In the genomic region with DNA sequence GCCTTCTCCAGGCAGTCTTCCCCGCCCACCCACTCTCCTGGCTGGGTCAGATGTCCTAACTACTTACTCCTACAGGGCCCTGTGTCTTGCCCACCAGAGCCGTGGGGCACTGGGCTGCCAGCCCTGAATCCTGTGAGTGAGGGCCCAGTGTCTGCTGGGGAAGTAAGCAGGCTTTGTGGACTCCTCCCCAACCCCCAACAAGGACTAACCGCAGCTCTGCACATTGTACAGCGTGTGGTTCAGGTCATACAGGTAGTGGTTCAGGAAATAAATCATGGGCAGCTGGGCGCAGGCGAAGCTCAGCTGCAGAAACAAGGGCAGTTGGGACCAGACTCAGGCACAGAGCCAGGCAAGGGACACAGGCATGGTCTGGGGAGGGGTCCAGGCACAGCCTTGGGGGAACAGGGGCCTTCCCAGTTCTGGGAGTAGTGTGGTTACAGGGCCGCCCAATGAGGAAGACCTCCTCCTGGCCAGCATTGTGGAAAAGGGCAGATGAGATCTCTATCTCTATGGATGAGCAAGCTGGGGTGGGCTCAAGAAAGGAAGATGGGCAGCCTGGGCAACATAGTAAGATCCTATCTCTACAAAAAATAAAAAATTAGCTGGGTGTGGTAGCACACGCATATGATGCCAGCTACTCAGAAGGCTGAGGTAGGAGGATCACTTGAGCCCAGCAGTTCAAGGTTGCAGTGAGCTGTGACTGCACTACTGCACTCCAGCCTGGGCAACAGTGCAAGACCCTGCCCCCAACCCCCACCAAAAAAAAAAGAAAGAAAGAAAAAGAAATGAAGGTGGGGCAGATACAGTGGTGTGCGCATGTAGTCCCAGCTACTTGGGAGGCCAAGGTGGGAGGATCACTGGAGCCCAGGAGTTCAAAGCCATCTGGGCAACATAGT, we compare ENCODE assay signal across 14 cellular contexts. TPM values are rescaled to one million over a fixed set of nuclear protein-coding genes. Genes with fewer than 3 reads are reported as not detected.
DNase-seq lines count a peak whose midpoint lies in the region; ATAC-seq and TF ChIP-seq lines count a peak whose summit lies in the region.
"Had no signal": no experiment of that assay in that cellular context is flagged by ENCODE, and none has a peak within 500 bp of the region (broad histone marks: within the 10 kb centered on the region; RNA-seq: fewer than 3 reads in every experiment).

No MANE protein-coding gene starts in this region.

- peak overlapping the region; percentile 78 for H3K27ac Mint-ChIP-seq in dendritic cell treated with granulocyte-macrophage colony-stimulating factor and Interleukin-4, amounts not matched to agents 40 ng/mL and 50 ng/mL, for 4 days
- peak overlapping the region; percentile 79 for H3K27ac Mint-ChIP-seq in stimulated activated naive B cell treated with anti-CD40 and anti-IgM and Interleukin-4, amounts not matched to agents 10 μg/mL and 1 μg/mL and 100 μg/mL, for 72 hours

- TF ChIP-seq POLR2A in Peyer's patch (IDR thresholded peaks at IDR 0.05): no peak

- DNase-seq in activated effector memory CD4-positive, alpha-beta T cell treated with Interleukin-2 at 50 U/mL for 16 hours: peak; percentile 12
- DNase-seq in activated effector memory CD4-positive, alpha-beta T cell treated with anti-CD3 and anti-CD28 coated beads, Interleukin-2, amount 50 U/mL, for 16 hours: no peak
- DNase-seq in Peyer's patch (peak; percentile 51 to 76 (median 65)), dermis blood vessel endothelial cell (no peak), NCI-H1048 (lab: John Stamatoyannopoulos, UW) (no peak), NCI-H146 treated with DMSO at 0.1 percent for 48 hours (lab: John Stamatoyannopoulos, UW; ENCODE audit: unreplicated experiment) (no peak)
- DNase-seq in stimulated activated naive B cell treated with anti-CD40 and anti-IgM and Interleukin-4, amounts not matched to agents 10 μg/mL and 1 μg/mL and 100 μg/mL, for 72 hours: no peak
- DNase-seq: ACHN; activated CD4-positive, alpha-beta T cell treated with anti-CD3 and anti-CD28 coated beads, Interleukin-2, amount 50 U/mL, for 48 hours; mesenchymal stem cell; stimulated activated CD4-positive, alpha-beta T cell treated with anti-CD3 and anti-CD28 coated beads, Interleukin-15, amount 100 ng/mL, for 24 hours; uterus had no signal

- peaks cover 95% of the 10 kb centered on the region for H3K36me3 Mint-ChIP-seq in dendritic cell treated with granulocyte-macrophage colony-stimulating factor and Interleukin-4, amounts not matched to agents 40 ng/mL and 50 ng/mL, for 4 days (ENCODE audit: low read depth)
- H3K36me3 Mint-ChIP-seq in stimulated activated naive B cell treated with anti-CD40 and anti-IgM and Interleukin-4, amounts not matched to agents 10 μg/mL and 1 μg/mL and 100 μg/mL, for 72 hours: peaks cover 38 to 46% of the 10 kb centered on the region in 2 donors

- H3K4me1 Mint-ChIP-seq in dendritic cell treated with granulocyte-macrophage colony-stimulating factor and Interleukin-4, amounts not matched to agents 40 ng/mL and 50 ng/mL, for 4 days (ENCODE audit: low read depth): peaks cover 83% of the 10 kb centered on the region
- H3K4me1 Mint-ChIP-seq in stimulated activated naive B cell treated with anti-CD40 and anti-IgM and Interleukin-4, amounts not matched to agents 10 μg/mL and 1 μg/mL and 100 μg/mL, for 72 hours: peaks cover 48 to 84% of the 10 kb centered on the region in 2 donors

- no peaks in the 10 kb centered on the region for H3K9me3 Mint-ChIP-seq in dendritic cell treated with granulocyte-macrophage colony-stimulating factor and Interleukin-4, amounts not matched to agents 40 ng/mL and 50 ng/mL, for 4 days
- H3K9me3 Mint-ChIP-seq in stimulated activated naive B cell treated with anti-CD40 and anti-IgM and Interleukin-4, amounts not matched to agents 10 μg/mL and 1 μg/mL and 100 μg/mL, for 72 hours: peaks cover 0 to 8% of the 10 kb centered on the region in 2 donors

- peak overlapping the region in 3 of 4 donors; percentile 55 to 85 (median 78) for H3K27ac ChIP-seq in Peyer's patch
- H3K27ac ChIP-seq: parathyroid adenoma, uterus had no signal

- H3K4me1 ChIP-seq in Peyer's patch: peaks cover 0 to 41% (median 28%) of the 10 kb centered on the region in 4 donors
- H3K4me1 ChIP-seq: parathyroid adenoma, uterus had no signal

- no peak overlapping the region for H3K4me3 Mint-ChIP-seq in dendritic cell treated with granulocyte-macrophage colony-stimulating factor and Interleukin-4, amounts not matched to agents 40 ng/mL and 50 ng/mL, for 4 days
- H3K4me3 Mint-ChIP-seq in stimulated activated naive B cell treated with anti-CD40 and anti-IgM and Interleukin-4, amounts not matched to agents 10 μg/mL and 1 μg/mL and 100 μg/mL, for 72 hours: peak overlapping the region in 1 of 2 donors; percentile 26

- H3K9me3 ChIP-seq in Peyer's patch: no peaks in the 10 kb centered on the region
- H3K9me3 ChIP-seq: uterus had no signal

- peak in 1 of 2 donors; percentile 21 for ATAC-seq in stimulated activated naive B cell treated with anti-CD40 and anti-IgM and Interleukin-4, amounts not matched to agents 10 μg/mL and 1 μg/mL and 100 μg/mL, for 72 hours (replicated peaks)

- TF ChIP-seq CTCF in Peyer's patch (IDR thresholded peaks at IDR 0.05): no peak

- H3K4me3 ChIP-seq in Peyer's patch: no peak overlapping the region
- H3K4me3 ChIP-seq: uterus had no signal

- intact Hi-C loops in dendritic cell treated with granulocyte-macrophage colony-stimulating factor and Interleukin-4, amounts not matched to agents 40 ng/mL and 50 ng/mL, for 4 days (cut with micrococcal nuclease): loop anchor here (5.0 kb wide), 1 partner anchor 39 kb away; a partner anchor contains a TSS

- H3K27me3 Mint-ChIP-seq in dendritic cell treated with granulocyte-macrophage colony-stimulating factor and Interleukin-4, amounts not matched to agents 40 ng/mL and 50 ng/mL, for 4 days: no peaks in the 10 kb centered on the region
- no peaks in the 10 kb centered on the region for H3K27me3 Mint-ChIP-seq in stimulated activated naive B cell treated with anti-CD40 and anti-IgM and Interleukin-4, amounts not matched to agents 10 μg/mL and 1 μg/mL and 100 μg/mL, for 72 hours

- no peaks in the 10 kb centered on the region for H3K27me3 ChIP-seq in Peyer's patch
- H3K27me3 ChIP-seq: uterus had no signal

- H3K36me3 ChIP-seq in Peyer's patch: peaks cover 0 to 4% (median 0%) of the 10 kb centered on the region in 3 donors
- H3K36me3 ChIP-seq: uterus had no signal

RNA-seq across cellular contexts. Expression of a gene that starts 5.5 kb away (rescaled TPM):
- total RNA-seq in Peyer's patch: 100 to 1,000 TPM in 1 of 4 donors, 10 to 100 TPM in 3; 68.7 to 154 (median 91.6) TPM
- 21.1 and 23.3 TPM in 2 replicates for total RNA-seq in dermis blood vessel endothelial cell

RNA-seq across cellular contexts. Expression of a gene that starts 11.7 kb away (rescaled TPM):
- 10 to 100 TPM; 14.9 to 53.5 (median 37.0) TPM for total RNA-seq in Peyer's patch
- total RNA-seq in dermis blood vessel endothelial cell: 0.65 and 0.68 TPM in 2 replicates

RNA-seq across cellular contexts. Expression of a gene that starts 32.1 kb away (rescaled TPM):
- total RNA-seq in Peyer's patch: 100 to 1,000 TPM; 153 to 195 (median 162) TPM
- total RNA-seq in dermis blood vessel endothelial cell: 104 and 109 TPM in 2 replicates

RNA-seq across cellular contexts. Expression of a gene that starts 40.4 kb away (rescaled TPM):
- 100 to 1,000 TPM; 239 to 586 (median 464) TPM for total RNA-seq in Peyer's patch
- total RNA-seq in dermis blood vessel endothelial cell: 81.3 and 110 TPM in 2 replicates

Comparison
In these comparisons a context has a peak if more than half of its experiments do, and no peak if none do; other contexts are left out.
1. DNase-seq: peak in activated effector memory CD4-positive, alpha-beta T cell treated with Interleukin-2 at 50 U/mL for 16 hours (single experiment) and Peyer's patch (3 of 3); none in activated effector memory CD4-positive, alpha-beta T cell treated with anti-CD3 and anti-CD28 coated beads, Interleukin-2, amount 50 U/mL, for 16 hours (single experiment), stimulated activated naive B cell treated with anti-CD40 and anti-IgM and Interleukin-4, amounts not matched to agents 10 μg/mL and 1 μg/mL and 100 μg/mL, for 72 hours (single experiment), dermis blood vessel endothelial cell (single experiment), NCI-H1048 (single experiment) and NCI-H146 treated with DMSO at 0.1 percent for 48 hours (single experiment).